In genomic region chr2:28411166-28411755, GRCh38 we compare ENCODE assay signal across 17 cellular contexts. TPM values are rescaled to one million over a fixed set of nuclear protein-coding genes. Genes with fewer than 3 reads are reported as not detected.
DNase-seq lines count a peak whose midpoint lies in the region; ATAC-seq, FAIRE-seq and TF ChIP-seq lines count a peak whose summit lies in the region.
"Had no signal": no experiment of that assay in that cellular context is flagged by ENCODE, and none has a peak within 500 bp of the region (broad histone marks: within the 10 kb centered on the region; RNA-seq: fewer than 3 reads in every experiment).

No MANE protein-coding gene starts in this region.

- WGBS in transverse colon (ENCODE audit: low coverage in 1 of 2), 2 donors = 87 to 89% methylated on average over 4 to 5 of the region's 5 CpGs

- H3K27me3 Mint-ChIP-seq in T-cell = no peaks in the 10 kb centered on the region

- peaks cover 52% of the 10 kb centered on the region for H3K4me1 ChIP-seq in effector memory CD4-positive, alpha-beta T cell (ENCODE audit: control insufficient read depth, insufficient read depth, low read length, poor library complexity, severe bottlenecking)
- H3K4me1 ChIP-seq in transverse colon = peaks cover 32 to 85% (median 43%) of the 10 kb centered on the region in 4 donors

- H3K27me3 ChIP-seq in effector memory CD4-positive, alpha-beta T cell (replicated peaks; ENCODE audit: control insufficient read depth, insufficient read depth, low read length, poor library complexity, severe bottlenecking) = no peaks in the 10 kb centered on the region
- no peaks in the 10 kb centered on the region for H3K27me3 ChIP-seq in transverse colon
- H3K27me3 ChIP-seq: brain microvascular endothelial cell, MG63, testis had no signal

- peak overlapping the region; percentile 67 for H3K27ac ChIP-seq in effector memory CD4-positive, alpha-beta T cell (ENCODE audit: insufficient read depth, low read length, poor library complexity, severe bottlenecking)
- H3K27ac ChIP-seq in transverse colon = peak overlapping the region; percentile 47 to 66 (median 60)
- H3K27ac ChIP-seq: testis, WERI-Rb-1 had no signal

- TF ChIP-seq POLR2A in transverse colon (IDR thresholded peaks at IDR 0.05) (no peak), GM12892 (IDR thresholded peaks at IDR 0.05; ENCODE audit: low read depth, low read length) (no peak)

- peak overlapping the region in 1 of 3 donors; percentile 69 for H3K4me3 Mint-ChIP-seq in T-cell

- in situ Hi-C loops in transverse colon (cut with MboI; ENCODE audit: low pct_ligation_motif_present in 1 of 4, low pct_unique_long_range_greater_than_20kb in 1 of 4, low sequenced_read_pairs in 3 of 4) = loop anchor here in 2 of 4 donors (25.0 kb wide), 1 partner anchor 649 kb away; the partner anchor contains the start of gene MRPL33 (in 2 of the 2)
- in situ Hi-C loops in G401 (cut with HindIII; ENCODE audit: low sequenced_read_pairs) = no loop called here

- ATAC-seq in T-cell (replicated peaks in 1 of 4) (no peak), HG03469 (IDR thresholded peaks at IDR 0.05; ENCODE audit: unreplicated experiment) (no peak)
- ATAC-seq: left lobe of liver had no signal

- intact Hi-C loops in transverse colon (cut with DNase I; ENCODE audit: low total_unique reads) = no loop called here

- H3K36me3 Mint-ChIP-seq in T-cell = peaks cover 35% of the 10 kb centered on the region

- CTCF ChIA-PET in T-cell (lab: Charles Lee) = interaction anchor here in 1 of 2 donors (1.0 kb wide), 1 partner anchor 44 kb away, joined by 5 read pairs; no protein-coding TSS in a partner anchor

- FAIRE-seq in GM12892 (lab: Jason Lieb, UNC) = no peak

- no peaks in the 10 kb centered on the region for H3K9me3 Mint-ChIP-seq in T-cell

- H3K4me1 Mint-ChIP-seq in T-cell = peaks cover 49 to 62% (median 57%) of the 10 kb centered on the region in 3 donors

- H3K36me3 ChIP-seq in effector memory CD4-positive, alpha-beta T cell (ENCODE audit: control insufficient read depth, insufficient read depth, low read length) = peaks cover 25% of the 10 kb centered on the region
- peaks cover 0 to 91% (median 43%) of the 10 kb centered on the region in 4 donors for H3K36me3 ChIP-seq in transverse colon

- peak; percentile 49 for DNase-seq in activated effector memory CD4-positive, alpha-beta T cell treated with anti-CD3 and anti-CD28 coated beads, Interleukin-2, amount 50 U/mL, for 16 hours
- DNase-seq in activated effector memory CD4-positive, alpha-beta T cell treated with Interleukin-2 at 50 U/mL for 16 hours = no peak
- DNase-seq in T-cell (no peak), transverse colon (no peak), G401 (ENCODE audit: low spot score) (no peak), GM12892 (ENCODE audit: insufficient read length) (no peak)
- DNase-seq in effector memory CD4-positive, alpha-beta T cell = no peak
- DNase-seq: brain microvascular endothelial cell, DMS153, MG63, NCI-H187 treated with DMSO at 0.1 percent for 48 hours, NCI-H510A, OCI-M1, testis, WERI-Rb-1 had no signal

- TF ChIP-seq EP300 in transverse colon (IDR thresholded peaks at IDR 0.05; ENCODE audit: low read depth) = no peak

- TF ChIP-seq CTCF in transverse colon (IDR thresholded peaks at IDR 0.05) = no peak

- H3K4me3 ChIP-seq in effector memory CD4-positive, alpha-beta T cell (ENCODE audit: insufficient read depth, low read depth, low read length, poor library complexity, severe bottlenecking) = no peak overlapping the region
- H3K4me3 ChIP-seq in transverse colon = no peak overlapping the region
- H3K4me3 ChIP-seq: MG63, testis had no signal

- H3K9me3 ChIP-seq in effector memory CD4-positive, alpha-beta T cell (ENCODE audit: control insufficient read depth, low read length) = no peaks in the 10 kb centered on the region
- H3K9me3 ChIP-seq in transverse colon = no peaks in the 10 kb centered on the region
- H3K9me3 ChIP-seq: MG63, testis had no signal

- H3K27ac Mint-ChIP-seq in T-cell = peak overlapping the region; percentile 93 to 94

- POLR2A ChIA-PET in T-cell (lab: Charles Lee) = interaction anchor here in 1 of 2 donors (0.6 to 1.5 kb wide), 3 partner anchors 15 to 30 kb away, joined by 3 to 5 read pairs (median 4); no protein-coding TSS in a partner anchor

RNA-seq across cellular contexts. Expression of gene FOSL2, which starts 18.6 kb away (rescaled TPM):
- total RNA-seq in T-cell (100 to 1,000 TPM in 1 of 5 donors, 10 to 100 TPM in 3, 1 to 10 TPM in 1; 9.7 to 144 (median 18.5) TPM), transverse colon (100 to 1,000 TPM; 135 to 358 (median 233) TPM)
- 12.1 and 16.1 TPM in 2 replicates for total RNA-seq in G401 (2014; rRNA removed; shearing (Covaris generic))
- polyA plus RNA-seq in GM12892 (2012; ENCODE audit: missing spikeins) = 0.68 TPM
